ENCODE assay signal across 8 cellular contexts in the genomic region with DNA sequence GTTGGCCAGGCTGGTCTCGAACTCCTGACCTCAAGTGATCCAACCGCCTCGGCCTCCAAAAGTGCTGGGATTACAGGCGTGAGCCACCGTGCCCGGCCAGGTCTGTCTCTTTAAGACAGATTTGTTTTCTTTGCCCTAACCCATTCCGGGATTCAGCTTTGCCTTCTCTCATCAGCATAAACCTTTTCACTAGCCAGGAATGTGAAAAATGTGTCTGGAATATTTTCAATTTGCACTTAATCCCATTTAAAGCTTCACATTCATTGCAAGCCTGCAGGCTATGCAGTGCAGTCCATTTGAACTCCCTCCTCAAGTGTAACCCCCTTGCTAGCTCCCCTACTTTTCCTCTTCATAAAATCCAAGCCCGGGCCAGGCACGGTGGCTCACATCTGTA. TPM values are rescaled to one million over a fixed set of nuclear protein-coding genes. Genes with fewer than 3 reads are reported as not detected.
DNase-seq lines count a peak whose midpoint lies in the region; TF ChIP-seq lines count a peak whose summit lies in the region.

No MANE protein-coding gene starts in this region.

- H3K27ac Mint-ChIP-seq in osteocyte (ENCODE audit: unreplicated experiment), result peak overlapping the region; percentile 98

- TF ChIP-seq CTCF in dorsolateral prefrontal cortex (IDR thresholded peaks at IDR 0.05 in 54 of 56, conservative IDR thresholded peaks at IDR 0.05 in 2 of 56; ENCODE audit: low read depth in 1 of 56, partially characterized antibody in 56 of 56) (no peak), osteocyte (IDR thresholded peaks at IDR 0.05) (no peak), vagina (IDR thresholded peaks at IDR 0.05) (no peak)

- H3K9me3 ChIP-seq in vagina, result no peaks in the 10 kb centered on the region

- peaks cover 9% of the 10 kb centered on the region for H3K4me1 ChIP-seq in vagina

- H3K27ac ChIP-seq in dorsolateral prefrontal cortex, result no peak overlapping the region
- no peak overlapping the region for H3K27ac ChIP-seq in vagina

- no peaks in the 10 kb centered on the region for H3K9me3 Mint-ChIP-seq in osteocyte (ENCODE audit: unreplicated experiment)

- intact Hi-C loops in dorsolateral prefrontal cortex (cut with DNase I), result loop anchor here in 1 of 2 donors (5.0 kb wide), 1 partner anchor 197 kb away; a partner anchor contains a TSS
- intact Hi-C loops in vagina (cut with DNase I), result no loop called here

- H3K4me3 Mint-ChIP-seq in osteocyte (ENCODE audit: unreplicated experiment), result peak overlapping the region; percentile 80

- no peaks in the 10 kb centered on the region for H3K27me3 Mint-ChIP-seq in osteocyte (ENCODE audit: unreplicated experiment)

- H3K4me1 Mint-ChIP-seq in osteocyte (ENCODE audit: unreplicated experiment), result peaks cover 33% of the 10 kb centered on the region

- DNase-seq in ELF-1 (ENCODE audit: low read depth, low spot score), result peak; percentile 76
- peak; percentile 6 for DNase-seq in NCI-H69 (lab: John Stamatoyannopoulos, UW)
- no peak for DNase-seq in dorsolateral prefrontal cortex
- DNase-seq in osteocyte (ENCODE audit: extremely low spot score, unreplicated experiment), result no peak
- DNase-seq in vagina (ENCODE audit: extremely low spot score in 2 of 2), result no peak
- DNase-seq in NCI-H526 (lab: John Stamatoyannopoulos, UW), result no peak
- DNase-seq in erythroblast (lab: John Stamatoyannopoulos, UW), result no peak
- DNase-seq in mesenteric fat pad (ENCODE audit: low spot score), result no peak

- no peaks in the 10 kb centered on the region for H3K27me3 ChIP-seq in dorsolateral prefrontal cortex
- no peaks in the 10 kb centered on the region for H3K27me3 ChIP-seq in vagina

- H3K4me3 ChIP-seq in dorsolateral prefrontal cortex (peak overlapping the region in 31 of 59 donors; percentile 21 to 99 (median 95)), vagina (peak overlapping the region in 1 of 2 donors; percentile 99)

- no peak for TF ChIP-seq POLR2A in vagina (IDR thresholded peaks at IDR 0.05)
- TF ChIP-seq POLR2A in erythroblast (IDR thresholded peaks at IDR 0.05; ENCODE audit: low read length), result no peak

- no peaks in the 10 kb centered on the region for H3K36me3 Mint-ChIP-seq in osteocyte (ENCODE audit: unreplicated experiment)

- H3K36me3 ChIP-seq in vagina, result no peaks in the 10 kb centered on the region

RNA-seq across cellular contexts. Expression of a gene that starts 0.9 kb away (rescaled TPM):
- total RNA-seq in dorsolateral prefrontal cortex, result 100 to 1,000 TPM in 7 of 120 experiments, 10 to 100 TPM in 113; 40.1 to 114 (median 78.7) TPM
- 35.2 and 41.4 TPM in 2 replicates for total RNA-seq in osteocyte
- total RNA-seq in vagina, result 36.3 TPM
- total RNA-seq in mesenteric fat pad, result 23.7 TPM

RNA-seq across cellular contexts. Expression of a gene that starts 29.7 kb away (rescaled TPM):
- total RNA-seq in dorsolateral prefrontal cortex (10 to 100 TPM in 63 of 120 experiments, 1 to 10 TPM in 57; 3.1 to 17.8 (median 10.0) TPM), osteocyte (0.71 and 0.99 TPM in 2 replicates), vagina (0.49 TPM), mesenteric fat pad (not detected)

Comparison
In these comparisons a context has a peak if more than half of its experiments do, and no peak if none do; other contexts are left out.
1. DNase-seq: peak in ELF-1 (single experiment) and NCI-H69 (single experiment); none in dorsolateral prefrontal cortex (0 of 10), osteocyte (single experiment), vagina (0 of 2), NCI-H526 (0 of 2), erythroblast (0 of 2) and mesenteric fat pad (single experiment).